ENCODE assay signal across 1 cellular context in the genomic region with DNA sequence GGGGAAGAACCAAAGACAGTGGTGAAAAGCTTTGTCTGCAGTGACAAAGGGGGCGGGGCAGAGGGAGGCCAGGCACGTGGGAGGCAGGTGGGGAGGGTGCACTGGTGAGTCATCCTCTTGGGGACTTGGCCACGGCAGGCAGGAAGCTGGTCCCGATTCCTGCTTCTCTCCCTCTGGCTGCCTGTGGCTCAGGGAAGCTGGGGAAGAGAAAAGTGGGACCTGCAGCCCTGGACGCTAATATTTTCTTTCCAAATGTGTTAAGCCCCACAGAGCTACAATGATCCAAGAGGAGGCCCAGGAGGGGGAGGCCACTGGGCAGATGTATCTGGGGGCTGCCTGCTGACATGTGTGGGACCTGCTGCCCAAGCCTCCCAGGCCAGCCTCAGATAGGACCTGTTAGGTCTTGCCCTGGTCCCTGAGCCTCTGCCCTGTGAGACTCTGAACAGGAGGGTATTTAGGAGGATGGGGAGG.
TF ChIP-seq lines count a peak whose summit lies in the region.

No MANE protein-coding gene starts in this region.

TF ChIP-seq in H1, 55 proteins besides CTCF, POLR2A, EP300 and RAD21:
- TF ChIP-seq, protein P1, sequence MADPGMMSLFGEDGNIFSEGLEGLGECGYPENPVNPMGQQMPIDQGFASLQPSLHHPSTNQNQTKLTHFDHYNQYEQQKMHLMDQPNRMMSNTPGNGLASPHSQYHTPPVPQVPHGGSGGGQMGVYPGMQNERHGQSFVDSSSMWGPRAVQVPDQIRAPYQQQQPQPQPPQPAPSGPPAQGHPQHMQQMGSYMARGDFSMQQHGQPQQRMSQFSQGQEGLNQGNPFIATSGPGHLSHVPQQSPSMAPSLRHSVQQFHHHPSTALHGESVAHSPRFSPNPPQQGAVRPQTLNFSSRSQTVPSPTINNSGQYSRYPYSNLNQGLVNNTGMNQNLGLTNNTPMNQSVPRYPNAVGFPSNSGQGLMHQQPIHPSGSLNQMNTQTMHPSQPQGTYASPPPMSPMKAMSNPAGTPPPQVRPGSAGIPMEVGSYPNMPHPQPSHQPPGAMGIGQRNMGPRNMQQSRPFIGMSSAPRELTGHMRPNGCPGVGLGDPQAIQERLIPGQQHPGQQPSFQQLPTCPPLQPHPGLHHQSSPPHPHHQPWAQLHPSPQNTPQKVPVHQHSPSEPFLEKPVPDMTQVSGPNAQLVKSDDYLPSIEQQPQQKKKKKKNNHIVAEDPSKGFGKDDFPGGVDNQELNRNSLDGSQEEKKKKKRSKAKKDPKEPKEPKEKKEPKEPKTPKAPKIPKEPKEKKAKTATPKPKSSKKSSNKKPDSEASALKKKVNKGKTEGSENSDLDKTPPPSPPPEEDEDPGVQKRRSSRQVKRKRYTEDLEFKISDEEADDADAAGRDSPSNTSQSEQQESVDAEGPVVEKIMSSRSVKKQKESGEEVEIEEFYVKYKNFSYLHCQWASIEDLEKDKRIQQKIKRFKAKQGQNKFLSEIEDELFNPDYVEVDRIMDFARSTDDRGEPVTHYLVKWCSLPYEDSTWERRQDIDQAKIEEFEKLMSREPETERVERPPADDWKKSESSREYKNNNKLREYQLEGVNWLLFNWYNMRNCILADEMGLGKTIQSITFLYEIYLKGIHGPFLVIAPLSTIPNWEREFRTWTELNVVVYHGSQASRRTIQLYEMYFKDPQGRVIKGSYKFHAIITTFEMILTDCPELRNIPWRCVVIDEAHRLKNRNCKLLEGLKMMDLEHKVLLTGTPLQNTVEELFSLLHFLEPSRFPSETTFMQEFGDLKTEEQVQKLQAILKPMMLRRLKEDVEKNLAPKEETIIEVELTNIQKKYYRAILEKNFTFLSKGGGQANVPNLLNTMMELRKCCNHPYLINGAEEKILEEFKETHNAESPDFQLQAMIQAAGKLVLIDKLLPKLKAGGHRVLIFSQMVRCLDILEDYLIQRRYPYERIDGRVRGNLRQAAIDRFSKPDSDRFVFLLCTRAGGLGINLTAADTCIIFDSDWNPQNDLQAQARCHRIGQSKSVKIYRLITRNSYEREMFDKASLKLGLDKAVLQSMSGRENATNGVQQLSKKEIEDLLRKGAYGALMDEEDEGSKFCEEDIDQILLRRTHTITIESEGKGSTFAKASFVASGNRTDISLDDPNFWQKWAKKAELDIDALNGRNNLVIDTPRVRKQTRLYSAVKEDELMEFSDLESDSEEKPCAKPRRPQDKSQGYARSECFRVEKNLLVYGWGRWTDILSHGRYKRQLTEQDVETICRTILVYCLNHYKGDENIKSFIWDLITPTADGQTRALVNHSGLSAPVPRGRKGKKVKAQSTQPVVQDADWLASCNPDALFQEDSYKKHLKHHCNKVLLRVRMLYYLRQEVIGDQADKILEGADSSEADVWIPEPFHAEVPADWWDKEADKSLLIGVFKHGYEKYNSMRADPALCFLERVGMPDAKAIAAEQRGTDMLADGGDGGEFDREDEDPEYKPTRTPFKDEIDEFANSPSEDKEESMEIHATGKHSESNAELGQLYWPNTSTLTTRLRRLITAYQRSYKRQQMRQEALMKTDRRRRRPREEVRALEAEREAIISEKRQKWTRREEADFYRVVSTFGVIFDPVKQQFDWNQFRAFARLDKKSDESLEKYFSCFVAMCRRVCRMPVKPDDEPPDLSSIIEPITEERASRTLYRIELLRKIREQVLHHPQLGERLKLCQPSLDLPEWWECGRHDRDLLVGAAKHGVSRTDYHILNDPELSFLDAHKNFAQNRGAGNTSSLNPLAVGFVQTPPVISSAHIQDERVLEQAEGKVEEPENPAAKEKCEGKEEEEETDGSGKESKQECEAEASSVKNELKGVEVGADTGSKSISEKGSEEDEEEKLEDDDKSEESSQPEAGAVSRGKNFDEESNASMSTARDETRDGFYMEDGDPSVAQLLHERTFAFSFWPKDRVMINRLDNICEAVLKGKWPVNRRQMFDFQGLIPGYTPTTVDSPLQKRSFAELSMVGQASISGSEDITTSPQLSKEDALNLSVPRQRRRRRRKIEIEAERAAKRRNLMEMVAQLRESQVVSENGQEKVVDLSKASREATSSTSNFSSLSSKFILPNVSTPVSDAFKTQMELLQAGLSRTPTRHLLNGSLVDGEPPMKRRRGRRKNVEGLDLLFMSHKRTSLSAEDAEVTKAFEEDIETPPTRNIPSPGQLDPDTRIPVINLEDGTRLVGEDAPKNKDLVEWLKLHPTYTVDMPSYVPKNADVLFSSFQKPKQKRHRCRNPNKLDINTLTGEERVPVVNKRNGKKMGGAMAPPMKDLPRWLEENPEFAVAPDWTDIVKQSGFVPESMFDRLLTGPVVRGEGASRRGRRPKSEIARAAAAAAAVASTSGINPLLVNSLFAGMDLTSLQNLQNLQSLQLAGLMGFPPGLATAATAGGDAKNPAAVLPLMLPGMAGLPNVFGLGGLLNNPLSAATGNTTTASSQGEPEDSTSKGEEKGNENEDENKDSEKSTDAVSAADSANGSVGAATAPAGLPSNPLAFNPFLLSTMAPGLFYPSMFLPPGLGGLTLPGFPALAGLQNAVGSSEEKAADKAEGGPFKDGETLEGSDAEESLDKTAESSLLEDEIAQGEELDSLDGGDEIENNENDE (IDR thresholded peaks at IDR 0.05; ENCODE audit: insufficient replicate concordance, low read length): no peak
- TF ChIP-seq, protein P2, sequence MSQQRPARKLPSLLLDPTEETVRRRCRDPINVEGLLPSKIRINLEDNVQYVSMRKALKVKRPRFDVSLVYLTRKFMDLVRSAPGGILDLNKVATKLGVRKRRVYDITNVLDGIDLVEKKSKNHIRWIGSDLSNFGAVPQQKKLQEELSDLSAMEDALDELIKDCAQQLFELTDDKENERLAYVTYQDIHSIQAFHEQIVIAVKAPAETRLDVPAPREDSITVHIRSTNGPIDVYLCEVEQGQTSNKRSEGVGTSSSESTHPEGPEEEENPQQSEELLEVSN (IDR thresholded peaks at IDR 0.05): peak; percentile 69
- TF ChIP-seq TAF7 (optimal IDR thresholded peaks at IDR 0.05; ENCODE audit: borderline replicate concordance, low read depth, low read length) (no peak), JUND (IDR thresholded peaks at IDR 0.05; ENCODE audit: low read length) (peak; percentile 96), RNF2 (IDR thresholded peaks at IDR 0.05; ENCODE audit: borderline replicate concordance, low read depth, low read length, missing control alignments, poor library complexity, severe bottlenecking) (no peak), EGR1 (IDR thresholded peaks at IDR 0.05; ENCODE audit: borderline replicate concordance, low read depth, low read length) (no peak), POLR2AphosphoS5 (IDR thresholded peaks at IDR 0.05; ENCODE audit: low read depth, low read length) (no peak), RXRA (IDR thresholded peaks at IDR 0.05; ENCODE audit: insufficient read depth, low read depth, low read length) (no peak), CEBPB (IDR thresholded peaks at IDR 0.05; ENCODE audit: low read depth, low read length) (no peak), ZNF274 (IDR thresholded peaks at IDR 0.05; ENCODE audit: borderline replicate concordance, extremely low read depth, low read length) (no peak), KDM1A (IDR thresholded peaks at IDR 0.05; ENCODE audit: borderline replicate concordance, low read length) (no peak), NRF1 (IDR thresholded peaks at IDR 0.05; ENCODE audit: low read depth, low read length) (no peak), SP4 (IDR thresholded peaks at IDR 0.05; ENCODE audit: low read length) (no peak), HDAC6 (IDR thresholded peaks at IDR 0.05; ENCODE audit: low read depth, low read length) (no peak), PHF8 (conservative IDR thresholded peaks at IDR 0.05; ENCODE audit: low read depth, low read length) (no peak), SP2 (IDR thresholded peaks at IDR 0.05; ENCODE audit: low read length) (no peak), EZH2 (IDR thresholded peaks at IDR 0.05; ENCODE audit: low read depth, low read length, severe bottlenecking) (no peak), CHD2 (IDR thresholded peaks at IDR 0.05; ENCODE audit: low read length) (no peak), TAF1 (IDR thresholded peaks at IDR 0.05; ENCODE audit: low read depth, low read length) (no peak), SAP30 (IDR thresholded peaks at IDR 0.05; ENCODE audit: insufficient read depth, insufficient replicate concordance, low read length) (no peak), TBP (IDR thresholded peaks at IDR 0.05; ENCODE audit: low read depth, low read length) (no peak), CREB1 (IDR thresholded peaks at IDR 0.05) (0 out of 2 replicates have a peak, but pooled peaks have one; percentile 40), ASH2L (IDR thresholded peaks at IDR 0.05; ENCODE audit: low read length) (no peak), JUN (IDR thresholded peaks at IDR 0.05; ENCODE audit: low read depth, low read length) (peak; percentile 87), BCL11A (IDR thresholded peaks at IDR 0.05; ENCODE audit: low read depth in 2 of 2, low read length in 2 of 2) (no peak), GABPA (IDR thresholded peaks at IDR 0.05; ENCODE audit: borderline replicate concordance, insufficient read depth, low read length) (no peak), CHD1 (IDR thresholded peaks at IDR 0.05; ENCODE audit: low read depth, low read length) (no peak), SIN3A (conservative IDR thresholded peaks at IDR 0.05 in 1 of 2, IDR thresholded peaks at IDR 0.05 in 1 of 2; ENCODE audit: low read depth in 1 of 2, low read length in 2 of 2) (no peak)
- TF ChIP-seq, protein P3, sequence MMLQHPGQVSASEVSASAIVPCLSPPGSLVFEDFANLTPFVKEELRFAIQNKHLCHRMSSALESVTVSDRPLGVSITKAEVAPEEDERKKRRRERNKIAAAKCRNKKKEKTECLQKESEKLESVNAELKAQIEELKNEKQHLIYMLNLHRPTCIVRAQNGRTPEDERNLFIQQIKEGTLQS (IDR thresholded peaks at IDR 0.05; ENCODE audit: insufficient read depth, low read depth, low read length): peak; percentile 55; the same call in 1 of the 2 replicates
- TF ChIP-seq, protein P4, sequence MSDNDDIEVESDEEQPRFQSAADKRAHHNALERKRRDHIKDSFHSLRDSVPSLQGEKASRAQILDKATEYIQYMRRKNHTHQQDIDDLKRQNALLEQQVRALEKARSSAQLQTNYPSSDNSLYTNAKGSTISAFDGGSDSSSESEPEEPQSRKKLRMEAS (IDR thresholded peaks at IDR 0.05): peak; percentile 97
- TF ChIP-seq, protein P5, sequence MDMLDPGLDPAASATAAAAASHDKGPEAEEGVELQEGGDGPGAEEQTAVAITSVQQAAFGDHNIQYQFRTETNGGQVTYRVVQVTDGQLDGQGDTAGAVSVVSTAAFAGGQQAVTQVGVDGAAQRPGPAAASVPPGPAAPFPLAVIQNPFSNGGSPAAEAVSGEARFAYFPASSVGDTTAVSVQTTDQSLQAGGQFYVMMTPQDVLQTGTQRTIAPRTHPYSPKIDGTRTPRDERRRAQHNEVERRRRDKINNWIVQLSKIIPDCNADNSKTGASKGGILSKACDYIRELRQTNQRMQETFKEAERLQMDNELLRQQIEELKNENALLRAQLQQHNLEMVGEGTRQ (IDR thresholded peaks at IDR 0.05; ENCODE audit: low read length): peak; percentile 59
